Comparison of ENCODE assay signal across 3 cellular contexts in the genomic region with DNA sequence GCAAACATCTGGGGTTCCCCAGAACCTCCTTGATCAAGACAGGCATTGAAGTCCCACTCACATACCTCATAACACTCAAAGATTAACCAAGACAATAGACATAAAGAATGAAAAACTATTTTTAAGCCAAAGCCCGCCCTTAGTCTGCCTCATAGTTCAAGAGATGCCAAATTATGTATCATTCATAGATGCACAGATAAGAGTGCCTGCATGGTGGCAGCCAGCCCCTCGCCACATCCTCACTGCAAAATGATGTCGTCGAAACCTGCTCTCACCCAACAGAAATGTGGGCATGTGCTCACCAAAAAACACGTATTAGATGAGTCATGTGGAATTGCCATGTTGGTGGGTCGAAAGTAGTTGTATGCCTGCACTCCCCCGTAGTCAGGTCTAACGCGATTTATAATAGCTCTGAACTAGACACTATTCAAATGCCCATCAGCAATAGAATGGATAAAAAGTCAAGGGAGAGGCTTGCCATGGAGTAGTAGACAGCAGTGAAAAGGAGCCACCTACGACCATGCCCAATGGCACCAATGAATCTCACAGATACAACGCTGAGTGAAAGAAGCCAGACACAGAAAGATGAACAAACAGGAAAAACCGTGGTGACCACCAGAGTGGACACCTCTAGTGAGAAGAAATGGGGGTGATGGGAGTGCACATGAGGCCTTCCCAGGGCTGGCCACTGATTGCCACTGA.
TF ChIP-seq lines count a peak whose summit lies in the region.

No MANE protein-coding gene starts in this region.

TF ChIP-seq in SK-N-SH, 30 proteins besides CTCF, POLR2A, EP300 and RAD21:
- peak; percentile 17; the same call in 1 of the 2 replicates for TF ChIP-seq FOSL2 (IDR thresholded peaks at IDR 0.05; ENCODE audit: borderline replicate concordance, low read depth)
- TF ChIP-seq NRF1 (IDR thresholded peaks at IDR 0.05; ENCODE audit: low read depth, low read length), result no peak
- TF ChIP-seq TAF1 (IDR thresholded peaks at IDR 0.05; ENCODE audit: borderline replicate concordance, low read depth, low read length), result no peak

TF ChIP-seq in SK-N-SH treated with all-trans-retinoic acid at 6 μM for 48 hours, 23 proteins besides CTCF, POLR2A, EP300 and RAD21:
- TF ChIP-seq SNAI2 (CRISPR knock-in tag; IDR thresholded peaks at IDR 0.05) (no peak), TOX (CRISPR knock-in tag; IDR thresholded peaks at IDR 0.05; ENCODE audit: borderline replicate concordance) (no peak), GLIS3 (CRISPR knock-in tag; IDR thresholded peaks at IDR 0.05) (no peak), ISL1 (CRISPR knock-in tag; IDR thresholded peaks at IDR 0.05) (no peak), OSR1 (CRISPR knock-in tag; IDR thresholded peaks at IDR 0.05) (no peak), ZNF565 (CRISPR knock-in tag; conservative IDR thresholded peaks at IDR 0.05; ENCODE audit: low read depth) (no peak), ZFP3 (CRISPR knock-in tag; IDR thresholded peaks at IDR 0.05) (no peak), ZFP30 (CRISPR knock-in tag; IDR thresholded peaks at IDR 0.05) (no peak), ZNF70 (CRISPR knock-in tag; IDR thresholded peaks at IDR 0.05) (no peak), ZC3H10 (CRISPR knock-in tag; IDR thresholded peaks at IDR 0.05) (no peak)
- TF ChIP-seq, protein P1, sequence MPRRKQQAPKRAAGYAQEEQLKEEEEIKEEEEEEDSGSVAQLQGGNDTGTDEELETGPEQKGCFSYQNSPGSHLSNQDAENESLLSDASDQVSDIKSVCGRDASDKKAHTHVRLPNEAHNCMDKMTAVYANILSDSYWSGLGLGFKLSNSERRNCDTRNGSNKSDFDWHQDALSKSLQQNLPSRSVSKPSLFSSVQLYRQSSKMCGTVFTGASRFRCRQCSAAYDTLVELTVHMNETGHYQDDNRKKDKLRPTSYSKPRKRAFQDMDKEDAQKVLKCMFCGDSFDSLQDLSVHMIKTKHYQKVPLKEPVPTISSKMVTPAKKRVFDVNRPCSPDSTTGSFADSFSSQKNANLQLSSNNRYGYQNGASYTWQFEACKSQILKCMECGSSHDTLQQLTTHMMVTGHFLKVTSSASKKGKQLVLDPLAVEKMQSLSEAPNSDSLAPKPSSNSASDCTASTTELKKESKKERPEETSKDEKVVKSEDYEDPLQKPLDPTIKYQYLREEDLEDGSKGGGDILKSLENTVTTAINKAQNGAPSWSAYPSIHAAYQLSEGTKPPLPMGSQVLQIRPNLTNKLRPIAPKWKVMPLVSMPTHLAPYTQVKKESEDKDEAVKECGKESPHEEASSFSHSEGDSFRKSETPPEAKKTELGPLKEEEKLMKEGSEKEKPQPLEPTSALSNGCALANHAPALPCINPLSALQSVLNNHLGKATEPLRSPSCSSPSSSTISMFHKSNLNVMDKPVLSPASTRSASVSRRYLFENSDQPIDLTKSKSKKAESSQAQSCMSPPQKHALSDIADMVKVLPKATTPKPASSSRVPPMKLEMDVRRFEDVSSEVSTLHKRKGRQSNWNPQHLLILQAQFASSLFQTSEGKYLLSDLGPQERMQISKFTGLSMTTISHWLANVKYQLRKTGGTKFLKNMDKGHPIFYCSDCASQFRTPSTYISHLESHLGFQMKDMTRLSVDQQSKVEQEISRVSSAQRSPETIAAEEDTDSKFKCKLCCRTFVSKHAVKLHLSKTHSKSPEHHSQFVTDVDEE (CRISPR knock-in tag; IDR thresholded peaks at IDR 0.05), result no peak
- TF ChIP-seq, protein P2, sequence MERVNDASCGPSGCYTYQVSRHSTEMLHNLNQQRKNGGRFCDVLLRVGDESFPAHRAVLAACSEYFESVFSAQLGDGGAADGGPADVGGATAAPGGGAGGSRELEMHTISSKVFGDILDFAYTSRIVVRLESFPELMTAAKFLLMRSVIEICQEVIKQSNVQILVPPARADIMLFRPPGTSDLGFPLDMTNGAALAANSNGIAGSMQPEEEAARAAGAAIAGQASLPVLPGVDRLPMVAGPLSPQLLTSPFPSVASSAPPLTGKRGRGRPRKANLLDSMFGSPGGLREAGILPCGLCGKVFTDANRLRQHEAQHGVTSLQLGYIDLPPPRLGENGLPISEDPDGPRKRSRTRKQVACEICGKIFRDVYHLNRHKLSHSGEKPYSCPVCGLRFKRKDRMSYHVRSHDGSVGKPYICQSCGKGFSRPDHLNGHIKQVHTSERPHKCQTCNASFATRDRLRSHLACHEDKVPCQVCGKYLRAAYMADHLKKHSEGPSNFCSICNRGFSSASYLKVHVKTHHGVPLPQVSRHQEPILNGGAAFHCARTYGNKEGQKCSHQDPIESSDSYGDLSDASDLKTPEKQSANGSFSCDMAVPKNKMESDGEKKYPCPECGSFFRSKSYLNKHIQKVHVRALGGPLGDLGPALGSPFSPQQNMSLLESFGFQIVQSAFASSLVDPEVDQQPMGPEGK (CRISPR knock-in tag; IDR thresholded peaks at IDR 0.05; ENCODE audit: borderline replicate concordance), result no peak
- TF ChIP-seq, protein P3, sequence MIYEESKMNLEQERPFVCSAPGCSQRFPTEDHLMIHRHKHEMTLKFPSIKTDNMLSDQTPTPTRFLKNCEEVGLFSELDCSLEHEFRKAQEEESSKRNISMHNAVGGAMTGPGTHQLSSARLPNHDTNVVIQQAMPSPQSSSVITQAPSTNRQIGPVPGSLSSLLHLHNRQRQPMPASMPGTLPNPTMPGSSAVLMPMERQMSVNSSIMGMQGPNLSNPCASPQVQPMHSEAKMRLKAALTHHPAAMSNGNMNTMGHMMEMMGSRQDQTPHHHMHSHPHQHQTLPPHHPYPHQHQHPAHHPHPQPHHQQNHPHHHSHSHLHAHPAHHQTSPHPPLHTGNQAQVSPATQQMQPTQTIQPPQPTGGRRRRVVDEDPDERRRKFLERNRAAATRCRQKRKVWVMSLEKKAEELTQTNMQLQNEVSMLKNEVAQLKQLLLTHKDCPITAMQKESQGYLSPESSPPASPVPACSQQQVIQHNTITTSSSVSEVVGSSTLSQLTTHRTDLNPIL (CRISPR knock-in tag; IDR thresholded peaks at IDR 0.05; ENCODE audit: low read depth), result no peak
- TF ChIP-seq, protein P4, sequence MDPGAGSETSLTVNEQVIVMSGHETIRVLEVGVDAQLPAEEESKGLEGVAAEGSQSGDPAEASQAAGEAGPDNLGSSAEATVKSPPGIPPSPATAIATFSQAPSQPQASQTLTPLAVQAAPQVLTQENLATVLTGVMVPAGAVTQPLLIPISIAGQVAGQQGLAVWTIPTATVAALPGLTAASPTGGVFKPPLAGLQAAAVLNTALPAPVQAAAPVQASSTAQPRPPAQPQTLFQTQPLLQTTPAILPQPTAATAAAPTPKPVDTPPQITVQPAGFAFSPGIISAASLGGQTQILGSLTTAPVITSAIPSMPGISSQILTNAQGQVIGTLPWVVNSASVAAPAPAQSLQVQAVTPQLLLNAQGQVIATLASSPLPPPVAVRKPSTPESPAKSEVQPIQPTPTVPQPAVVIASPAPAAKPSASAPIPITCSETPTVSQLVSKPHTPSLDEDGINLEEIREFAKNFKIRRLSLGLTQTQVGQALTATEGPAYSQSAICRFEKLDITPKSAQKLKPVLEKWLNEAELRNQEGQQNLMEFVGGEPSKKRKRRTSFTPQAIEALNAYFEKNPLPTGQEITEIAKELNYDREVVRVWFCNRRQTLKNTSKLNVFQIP (CRISPR knock-in tag; IDR thresholded peaks at IDR 0.05; ENCODE audit: borderline replicate concordance, low read depth), result no peak
TF ChIP-seq in SK-N-SH treated with all-trans-retinoic acid at 6 μM for 48 hours: peak in this region for 0.

TF ChIP-seq in HepG2, 621 proteins besides CTCF, POLR2A, EP300 and RAD21:
- TF ChIP-seq, protein P5, sequence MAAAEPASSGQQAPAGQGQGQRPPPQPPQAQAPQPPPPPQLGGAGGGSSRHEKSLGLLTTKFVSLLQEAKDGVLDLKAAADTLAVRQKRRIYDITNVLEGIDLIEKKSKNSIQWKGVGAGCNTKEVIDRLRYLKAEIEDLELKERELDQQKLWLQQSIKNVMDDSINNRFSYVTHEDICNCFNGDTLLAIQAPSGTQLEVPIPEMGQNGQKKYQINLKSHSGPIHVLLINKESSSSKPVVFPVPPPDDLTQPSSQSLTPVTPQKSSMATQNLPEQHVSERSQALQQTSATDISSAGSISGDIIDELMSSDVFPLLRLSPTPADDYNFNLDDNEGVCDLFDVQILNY (CRISPR knock-in tag; conservative IDR thresholded peaks at IDR 0.05), result no peak
- TF ChIP-seq ARNT2 (CRISPR knock-in tag; IDR thresholded peaks at IDR 0.05; ENCODE audit: low read depth), result no peak
- no peak for TF ChIP-seq ZNF567 (CRISPR knock-in tag; IDR thresholded peaks at IDR 0.05; ENCODE audit: borderline replicate concordance)
- TF ChIP-seq, protein P6, sequence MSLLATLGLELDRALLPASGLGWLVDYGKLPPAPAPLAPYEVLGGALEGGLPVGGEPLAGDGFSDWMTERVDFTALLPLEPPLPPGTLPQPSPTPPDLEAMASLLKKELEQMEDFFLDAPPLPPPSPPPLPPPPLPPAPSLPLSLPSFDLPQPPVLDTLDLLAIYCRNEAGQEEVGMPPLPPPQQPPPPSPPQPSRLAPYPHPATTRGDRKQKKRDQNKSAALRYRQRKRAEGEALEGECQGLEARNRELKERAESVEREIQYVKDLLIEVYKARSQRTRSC (CRISPR knock-in tag; IDR thresholded peaks at IDR 0.05; ENCODE audit: low read depth), result no peak
- TF ChIP-seq ZNF792 (CRISPR knock-in tag; IDR thresholded peaks at IDR 0.05), result no peak
- TF ChIP-seq ETV6 (CRISPR knock-in tag; conservative IDR thresholded peaks at IDR 0.05), result no peak
- TF ChIP-seq NFE2L1 (CRISPR knock-in tag; IDR thresholded peaks at IDR 0.05; ENCODE audit: borderline replicate concordance), result no peak
- TF ChIP-seq HIVEP1 (CRISPR knock-in tag; IDR thresholded peaks at IDR 0.05), result no peak
- no peak for TF ChIP-seq ZBTB38 (CRISPR knock-in tag; IDR thresholded peaks at IDR 0.05)
- no peak for TF ChIP-seq HOXA7 (CRISPR knock-in tag; IDR thresholded peaks at IDR 0.05)
- no peak for TF ChIP-seq NKX3-1 (CRISPR knock-in tag; IDR thresholded peaks at IDR 0.05)
- TF ChIP-seq HNF4G (IDR thresholded peaks at IDR 0.05; ENCODE audit: borderline replicate concordance, low read depth, low read length), result no peak
- no peak for TF ChIP-seq HNF4G (CRISPR knock-in tag; IDR thresholded peaks at IDR 0.05; ENCODE audit: borderline replicate concordance, low read depth)
- TF ChIP-seq FOXO1 (CRISPR knock-in tag; IDR thresholded peaks at IDR 0.05), result no peak
- TF ChIP-seq ZNF383 (CRISPR knock-in tag; IDR thresholded peaks at IDR 0.05; ENCODE audit: borderline replicate concordance), result no peak
- no peak for TF ChIP-seq SMARCE1 (IDR thresholded peaks at IDR 0.05; ENCODE audit: borderline replicate concordance)
